In genomic region chr2:106542730-106543359, GRCh38 we compare ENCODE assay signal across 8 cellular contexts. TPM values are rescaled to one million over a fixed set of nuclear protein-coding genes. Genes with fewer than 3 reads are reported as not detected.
DNase-seq lines count a peak whose midpoint lies in the region; ATAC-seq and TF ChIP-seq lines count a peak whose summit lies in the region.

No MANE protein-coding gene starts in this region.

- H3K9me3 Mint-ChIP-seq in activated naive CD8-positive, alpha-beta T cell treated with anti-CD3 and anti-CD28 coated beads for 36 hours: no peaks in the 10 kb centered on the region

- H3K4me3 ChIP-seq in MG63 (no peak overlapping the region), heart right ventricle (peak overlapping the region in 6 of 10 donors; percentile 4 to 46 (median 27))

- H3K27ac Mint-ChIP-seq in activated naive CD8-positive, alpha-beta T cell treated with anti-CD3 and anti-CD28 coated beads for 36 hours: no peak overlapping the region

- peak; percentile 72 to 99 (median 94) for TF ChIP-seq CTCF in heart right ventricle (IDR thresholded peaks at IDR 0.05)

- no peaks in the 10 kb centered on the region for H3K36me3 Mint-ChIP-seq in activated naive CD8-positive, alpha-beta T cell treated with anti-CD3 and anti-CD28 coated beads for 36 hours

- peaks cover 17% of the 10 kb centered on the region for H3K27me3 Mint-ChIP-seq in activated naive CD8-positive, alpha-beta T cell treated with anti-CD3 and anti-CD28 coated beads for 36 hours

- H3K4me1 ChIP-seq in heart right ventricle: peaks cover 0 to 22% (median 3%) of the 10 kb centered on the region in 9 donors

- H3K4me3 Mint-ChIP-seq in activated naive CD8-positive, alpha-beta T cell treated with anti-CD3 and anti-CD28 coated beads for 36 hours: peak overlapping the region; percentile 71

- H3K36me3 ChIP-seq in MG63 (no peaks in the 10 kb centered on the region), heart right ventricle (no peaks in the 10 kb centered on the region)

- intact Hi-C loops in heart right ventricle (cut with DNase I): loop anchor here in 8 of 10 donors (2.0 to 10.0 kb wide), 5 partner anchors 296 to 441 kb away; no protein-coding TSS in a partner anchor

- H3K27me3 ChIP-seq in MG63: no peaks in the 10 kb centered on the region; the same call in 1 of the 2 replicates
- H3K27me3 ChIP-seq in heart right ventricle: peaks cover 0 to 37% (median 17%) of the 10 kb centered on the region in 7 donors

- peak; percentile 6 for DNase-seq in GM04504 (ENCODE audit: low read depth)
- peak; percentile 18 for DNase-seq in HCEC 1CT
- DNase-seq in MG63: peak; percentile 36
- DNase-seq in SKM-1 (lab: John Stamatoyannopoulos, UW; ENCODE audit: unreplicated experiment): peak; percentile 66
- DNase-seq in activated naive CD8-positive, alpha-beta T cell treated with anti-CD3 and anti-CD28 coated beads for 36 hours: peak; percentile 71
- DNase-seq in heart right ventricle: peak; percentile 60 to 65
- DNase-seq in retina: peak; percentile 89
- DNase-seq in putamen (ENCODE audit: low spot score): no peak

- no peak overlapping the region for H3K27ac ChIP-seq in heart right ventricle

- 13 to 14% methylated on average over 24 of the region's 24 CpGs for WGBS in heart right ventricle, 2 donors

- peaks cover 2% of the 10 kb centered on the region for H3K4me1 Mint-ChIP-seq in activated naive CD8-positive, alpha-beta T cell treated with anti-CD3 and anti-CD28 coated beads for 36 hours

- H3K9me3 ChIP-seq in MG63: no peaks in the 10 kb centered on the region
- no peaks in the 10 kb centered on the region for H3K9me3 ChIP-seq in heart right ventricle

- ATAC-seq in heart right ventricle: peak; percentile 57 to 88 (median 74)

RNA-seq across cellular contexts. Expression of gene CD8B2, which starts 55.7 kb away (rescaled TPM):
- not detected in 2 replicates for total RNA-seq in MG63 (2014; rRNA removed; shearing (Covaris generic); ENCODE audit: low replicate concordance)
- total RNA-seq in activated naive CD8-positive, alpha-beta T cell treated with anti-CD3 and anti-CD28 coated beads for 36 hours: 1 to 10 TPM; 4.4 to 4.6 TPM
- under 1 TPM in 1 of 10 donors, not detected in 9; 0.12 TPM for total RNA-seq in heart right ventricle
- polyA plus RNA-seq in heart right ventricle: not detected
